In the genomic region with DNA sequence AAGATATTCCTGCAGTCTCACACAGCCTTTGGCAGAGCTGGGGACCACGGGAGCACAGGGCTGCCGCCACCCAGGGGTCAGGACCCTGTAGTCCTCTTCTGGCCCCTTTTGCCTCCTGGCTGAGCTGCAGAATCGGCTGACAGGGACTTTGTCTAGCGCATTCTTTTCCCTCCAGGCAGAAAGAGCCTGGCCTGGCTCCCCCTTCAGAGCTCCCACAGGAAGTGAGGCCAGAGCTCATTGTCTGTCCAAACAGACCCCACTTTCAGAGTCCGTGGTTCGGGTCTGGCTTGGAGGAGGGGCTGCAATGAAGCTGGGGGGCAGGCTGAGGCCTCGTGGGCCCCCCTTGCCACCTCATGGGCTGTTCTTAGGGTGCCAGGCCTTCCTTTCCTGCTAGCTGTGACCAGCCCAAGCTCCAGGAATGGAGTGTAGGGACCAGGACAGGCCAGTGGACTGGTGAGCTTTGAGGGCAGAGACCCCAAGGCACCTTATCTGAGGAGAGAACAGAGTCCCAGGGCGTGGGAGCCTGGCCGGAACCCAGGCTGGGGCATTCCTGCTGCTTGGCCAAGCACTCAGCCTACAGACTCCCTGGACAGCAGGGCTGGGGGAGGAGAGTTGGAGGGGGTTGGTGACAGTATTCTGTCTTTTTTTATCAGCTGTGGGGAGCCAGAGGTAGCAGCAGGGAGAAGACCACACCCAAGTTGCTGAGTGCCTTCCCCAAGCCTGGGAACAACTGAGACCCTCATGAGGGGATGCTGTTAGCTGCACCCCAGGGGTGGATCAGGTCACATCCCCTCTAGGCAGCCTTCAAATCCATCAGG, we compare ENCODE assay signal across 9 cellular contexts. TPM values are rescaled to one million over a fixed set of nuclear protein-coding genes. Genes with fewer than 3 reads are reported as not detected.
DNase-seq lines count a peak whose midpoint lies in the region; ATAC-seq, FAIRE-seq and TF ChIP-seq lines count a peak whose summit lies in the region.
"Had no signal": no experiment of that assay in that cellular context is flagged by ENCODE, and none has a peak within 500 bp of the region (broad histone marks: within the 10 kb centered on the region; RNA-seq: fewer than 3 reads in every experiment).

No MANE protein-coding gene starts in this region.

- H3K9me3 ChIP-seq in colonic mucosa, result no peaks in the 10 kb centered on the region
- no peaks in the 10 kb centered on the region for H3K9me3 ChIP-seq in suprapubic skin
- H3K9me3 ChIP-seq in small intestine (ENCODE audit: control insufficient read depth, low read depth), result no peaks in the 10 kb centered on the region

- TF ChIP-seq CTCF in colonic mucosa (IDR thresholded peaks at IDR 0.05) (no peak), suprapubic skin (IDR thresholded peaks at IDR 0.05) (no peak)

- H3K27ac Mint-ChIP-seq in naive thymus-derived CD8-positive, alpha-beta T cell, result peak overlapping the region in 1 of 10 donors; percentile 27

- TF ChIP-seq EP300 in Ishikawa (IDR thresholded peaks at IDR 0.05; ENCODE audit: borderline replicate concordance) (peak; percentile 84), suprapubic skin (IDR thresholded peaks at IDR 0.05) (no peak)

- WGBS in suprapubic skin, result 19% methylated on average over 4 of the region's 9 CpGs
- WGBS in small intestine, 3 donors, result 37 to 50% (median 41%) methylated on average over 9 of the region's 9 CpGs

- H3K4me1 ChIP-seq in colonic mucosa, result no peaks in the 10 kb centered on the region
- peaks cover 67% of the 10 kb centered on the region for H3K4me1 ChIP-seq in suprapubic skin
- peaks cover 0 to 2% of the 10 kb centered on the region in 2 donors for H3K4me1 ChIP-seq in small intestine (ENCODE audit: control insufficient read depth in 2 of 2, insufficient read depth in 1 of 2, low read depth in 1 of 2, low read length in 1 of 2)

- H3K27ac ChIP-seq in colonic mucosa (peak overlapping the region; percentile 12), suprapubic skin (peak overlapping the region; percentile 80), small intestine (ENCODE audit: low read depth in 1 of 2, low read length in 1 of 2) (peak overlapping the region in 1 of 2 donors; percentile 61)

- POLR2A ChIA-PET in naive thymus-derived CD8-positive, alpha-beta T cell (lab: Charles Lee), result interaction anchor here (1.3 kb wide), 1 partner anchor 13 kb away, joined by 4 read pairs; no protein-coding TSS in a partner anchor

- no peaks in the 10 kb centered on the region for H3K27me3 Mint-ChIP-seq in naive thymus-derived CD8-positive, alpha-beta T cell

- no peaks in the 10 kb centered on the region for H3K36me3 Mint-ChIP-seq in naive thymus-derived CD8-positive, alpha-beta T cell

- no peak for TF ChIP-seq RAD21 in Ishikawa (IDR thresholded peaks at IDR 0.05; ENCODE audit: low read depth)

- peak overlapping the region in 1 of 2 donors; percentile 12 for H3K9ac ChIP-seq in colonic mucosa (ENCODE audit: low read depth in 2 of 2, low read length in 2 of 2)

- H3K36me3 ChIP-seq in colonic mucosa (no peaks in the 10 kb centered on the region), suprapubic skin (peaks cover 8% of the 10 kb centered on the region), small intestine (ENCODE audit: control insufficient read depth in 2 of 2, insufficient read depth in 2 of 2, low read length in 2 of 2) (no peaks in the 10 kb centered on the region)

- ATAC-seq in naive thymus-derived CD8-positive, alpha-beta T cell, result no peak

- no peak overlapping the region for H3K4me3 ChIP-seq in colonic mucosa
- peak overlapping the region; percentile 41 for H3K4me3 ChIP-seq in suprapubic skin
- H3K4me3 ChIP-seq in small intestine (ENCODE audit: low read depth in 1 of 2, low read length in 2 of 2), result no peak overlapping the region

- no peak for FAIRE-seq in small intestine (lab: Jason Lieb, UNC)

- H3K27me3 ChIP-seq in colonic mucosa, result no peaks in the 10 kb centered on the region
- no peaks in the 10 kb centered on the region for H3K27me3 ChIP-seq in suprapubic skin
- no peaks in the 10 kb centered on the region for H3K27me3 ChIP-seq in small intestine (ENCODE audit: control insufficient read depth in 2 of 2, insufficient read depth in 2 of 2, low read length in 2 of 2)

- no peak for TF ChIP-seq POLR2A in suprapubic skin (IDR thresholded peaks at IDR 0.05)

- H3K9me3 Mint-ChIP-seq in naive thymus-derived CD8-positive, alpha-beta T cell, result no peaks in the 10 kb centered on the region

- intact Hi-C loops in colonic mucosa (cut with DNase I), result no loop called here

- H3K4me1 Mint-ChIP-seq in naive thymus-derived CD8-positive, alpha-beta T cell, result peaks cover 14 to 44% (median 29%) of the 10 kb centered on the region in 4 donors

- DNase-seq in colonic mucosa, result no peak
- DNase-seq in kidney tubule cell (ENCODE audit: low spot score), result peak; percentile 82
- no peak for DNase-seq in suprapubic skin (ENCODE audit: low spot score in 2 of 2)
- DNase-seq in small intestine, result no peak
- no peak for DNase-seq in NCI-H526 treated with DMSO at 0.1 percent for 48 hours (lab: John Stamatoyannopoulos, UW)
- DNase-seq in activated CD8-positive, alpha-beta memory T cell treated with anti-CD3 and anti-CD28 coated beads, Interleukin-2, amount 50 U/mL, for 48 hours, result no peak
- no peak for DNase-seq in naive thymus-derived CD8-positive, alpha-beta T cell
- DNase-seq: central memory CD4-positive, alpha-beta T cell had no signal

- no peak overlapping the region for H3K4me3 Mint-ChIP-seq in naive thymus-derived CD8-positive, alpha-beta T cell

TF ChIP-seq in Ishikawa, 13 proteins besides CTCF, POLR2A, EP300 and RAD21 (continues in another document):
- TF ChIP-seq, protein P1, sequence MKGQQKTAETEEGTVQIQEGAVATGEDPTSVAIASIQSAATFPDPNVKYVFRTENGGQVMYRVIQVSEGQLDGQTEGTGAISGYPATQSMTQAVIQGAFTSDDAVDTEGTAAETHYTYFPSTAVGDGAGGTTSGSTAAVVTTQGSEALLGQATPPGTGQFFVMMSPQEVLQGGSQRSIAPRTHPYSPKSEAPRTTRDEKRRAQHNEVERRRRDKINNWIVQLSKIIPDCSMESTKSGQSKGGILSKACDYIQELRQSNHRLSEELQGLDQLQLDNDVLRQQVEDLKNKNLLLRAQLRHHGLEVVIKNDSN (IDR thresholded peaks at IDR 0.05), result no peak
- TF ChIP-seq, protein P2, sequence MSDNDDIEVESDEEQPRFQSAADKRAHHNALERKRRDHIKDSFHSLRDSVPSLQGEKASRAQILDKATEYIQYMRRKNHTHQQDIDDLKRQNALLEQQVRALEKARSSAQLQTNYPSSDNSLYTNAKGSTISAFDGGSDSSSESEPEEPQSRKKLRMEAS (IDR thresholded peaks at IDR 0.05), result 0 out of 2 replicates have a peak, but pooled peaks have one; percentile 9
- peak; percentile 57 for TF ChIP-seq FOXM1 (IDR thresholded peaks at IDR 0.05; ENCODE audit: borderline replicate concordance, low read depth)
- peak; percentile 88 for TF ChIP-seq TEAD4 (IDR thresholded peaks at IDR 0.05)
- peak; percentile 89 for TF ChIP-seq TCF12 (IDR thresholded peaks at IDR 0.05; ENCODE audit: low read depth)
- TF ChIP-seq CREB1 (IDR thresholded peaks at IDR 0.05; ENCODE audit: low read depth), result no peak
- TF ChIP-seq CEBPB (IDR thresholded peaks at IDR 0.05), result no peak
- TF ChIP-seq YY1 (IDR thresholded peaks at IDR 0.05; ENCODE audit: low read depth), result peak; percentile 65; the same call in 1 of the 2 replicates
- TF ChIP-seq EGR1 (IDR thresholded peaks at IDR 0.05), result peak; percentile 33; the same call in 1 of the 2 replicates
- TF ChIP-seq, protein P3, sequence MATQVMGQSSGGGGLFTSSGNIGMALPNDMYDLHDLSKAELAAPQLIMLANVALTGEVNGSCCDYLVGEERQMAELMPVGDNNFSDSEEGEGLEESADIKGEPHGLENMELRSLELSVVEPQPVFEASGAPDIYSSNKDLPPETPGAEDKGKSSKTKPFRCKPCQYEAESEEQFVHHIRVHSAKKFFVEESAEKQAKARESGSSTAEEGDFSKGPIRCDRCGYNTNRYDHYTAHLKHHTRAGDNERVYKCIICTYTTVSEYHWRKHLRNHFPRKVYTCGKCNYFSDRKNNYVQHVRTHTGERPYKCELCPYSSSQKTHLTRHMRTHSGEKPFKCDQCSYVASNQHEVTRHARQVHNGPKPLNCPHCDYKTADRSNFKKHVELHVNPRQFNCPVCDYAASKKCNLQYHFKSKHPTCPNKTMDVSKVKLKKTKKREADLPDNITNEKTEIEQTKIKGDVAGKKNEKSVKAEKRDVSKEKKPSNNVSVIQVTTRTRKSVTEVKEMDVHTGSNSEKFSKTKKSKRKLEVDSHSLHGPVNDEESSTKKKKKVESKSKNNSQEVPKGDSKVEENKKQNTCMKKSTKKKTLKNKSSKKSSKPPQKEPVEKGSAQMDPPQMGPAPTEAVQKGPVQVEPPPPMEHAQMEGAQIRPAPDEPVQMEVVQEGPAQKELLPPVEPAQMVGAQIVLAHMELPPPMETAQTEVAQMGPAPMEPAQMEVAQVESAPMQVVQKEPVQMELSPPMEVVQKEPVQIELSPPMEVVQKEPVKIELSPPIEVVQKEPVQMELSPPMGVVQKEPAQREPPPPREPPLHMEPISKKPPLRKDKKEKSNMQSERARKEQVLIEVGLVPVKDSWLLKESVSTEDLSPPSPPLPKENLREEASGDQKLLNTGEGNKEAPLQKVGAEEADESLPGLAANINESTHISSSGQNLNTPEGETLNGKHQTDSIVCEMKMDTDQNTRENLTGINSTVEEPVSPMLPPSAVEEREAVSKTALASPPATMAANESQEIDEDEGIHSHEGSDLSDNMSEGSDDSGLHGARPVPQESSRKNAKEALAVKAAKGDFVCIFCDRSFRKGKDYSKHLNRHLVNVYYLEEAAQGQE (IDR thresholded peaks at IDR 0.05; ENCODE audit: low read depth), result no peak

RNA-seq across cellular contexts. Expression of a gene that starts 4.7 kb away (rescaled TPM):
- total RNA-seq in colonic mucosa, result 1 to 10 TPM; 4.2 to 6.1 TPM
- total RNA-seq in suprapubic skin, result 100 to 1,000 TPM; 106 to 145 (median 129) TPM
- polyA plus RNA-seq in small intestine, result 1 to 10 TPM in 1 of 3 donors, under 1 TPM in 2; under 0.01 to 2.7 (median 0.27) TPM
- total RNA-seq in naive thymus-derived CD8-positive, alpha-beta T cell, result 1 to 10 TPM; 5.4 to 6.8 TPM
- under 1 TPM; 0.20 to 0.94 (median 0.30) TPM for polyA plus RNA-seq in naive thymus-derived CD8-positive, alpha-beta T cell

RNA-seq across cellular contexts. Expression of a gene that starts 28.9 kb away (rescaled TPM):
- 10 to 100 TPM in 1 of 2 donors, 1 to 10 TPM in 1; 6.5 to 36.0 TPM for total RNA-seq in colonic mucosa
- 1 to 10 TPM; 1.9 to 6.8 (median 3.7) TPM for total RNA-seq in suprapubic skin
- 10 to 100 TPM in 1 of 3 donors, 1 to 10 TPM in 1, under 1 TPM in 1; 0.67 to 15.5 (median 1.6) TPM for polyA plus RNA-seq in small intestine
- under 1 TPM in 1 of 2 experiments, not detected in 1; 0.31 TPM for total RNA-seq in naive thymus-derived CD8-positive, alpha-beta T cell
- under 1 TPM in 1 of 3 donors, not detected in 2; 0.89 TPM for polyA plus RNA-seq in naive thymus-derived CD8-positive, alpha-beta T cell

RNA-seq across cellular contexts. Expression of a gene that starts 40.3 kb away (rescaled TPM):
- total RNA-seq in colonic mucosa (100 to 1,000 TPM; 139 to 193 TPM), suprapubic skin (100 to 1,000 TPM; 144 to 169 (median 160) TPM)
- 100 to 1,000 TPM in 2 of 3 donors, 10 to 100 TPM in 1; 99.1 to 190 (median 159) TPM for polyA plus RNA-seq in small intestine
- 100 to 1,000 TPM; 205 to 211 TPM for total RNA-seq in naive thymus-derived CD8-positive, alpha-beta T cell
- polyA plus RNA-seq in naive thymus-derived CD8-positive, alpha-beta T cell, result 100 to 1,000 TPM; 117 to 154 (median 127) TPM

RNA-seq across cellular contexts. Expression of a gene that starts 52.8 kb away (rescaled TPM):
- total RNA-seq in colonic mucosa (not detected), suprapubic skin (not detected)
- polyA plus RNA-seq in small intestine, result under 1 TPM in 1 of 3 donors, not detected in 2; 0.16 TPM
- total RNA-seq in naive thymus-derived CD8-positive, alpha-beta T cell, result not detected
- not detected for polyA plus RNA-seq in naive thymus-derived CD8-positive, alpha-beta T cell

Comparison
In these comparisons a context has a peak if more than half of its experiments do, and no peak if none do; other contexts are left out.
1. RNA of a gene that starts 4.7 kb away (total RNA-seq): 106 to 145 TPM in suprapubic skin; 5.4 to 6.8 TPM in naive thymus-derived CD8-positive, alpha-beta T cell and 4.2 to 6.1 TPM in colonic mucosa; every median in the first group is over 10 times any median in the second.